11 cellular contexts compared by ENCODE assay signal in the genomic region with DNA sequence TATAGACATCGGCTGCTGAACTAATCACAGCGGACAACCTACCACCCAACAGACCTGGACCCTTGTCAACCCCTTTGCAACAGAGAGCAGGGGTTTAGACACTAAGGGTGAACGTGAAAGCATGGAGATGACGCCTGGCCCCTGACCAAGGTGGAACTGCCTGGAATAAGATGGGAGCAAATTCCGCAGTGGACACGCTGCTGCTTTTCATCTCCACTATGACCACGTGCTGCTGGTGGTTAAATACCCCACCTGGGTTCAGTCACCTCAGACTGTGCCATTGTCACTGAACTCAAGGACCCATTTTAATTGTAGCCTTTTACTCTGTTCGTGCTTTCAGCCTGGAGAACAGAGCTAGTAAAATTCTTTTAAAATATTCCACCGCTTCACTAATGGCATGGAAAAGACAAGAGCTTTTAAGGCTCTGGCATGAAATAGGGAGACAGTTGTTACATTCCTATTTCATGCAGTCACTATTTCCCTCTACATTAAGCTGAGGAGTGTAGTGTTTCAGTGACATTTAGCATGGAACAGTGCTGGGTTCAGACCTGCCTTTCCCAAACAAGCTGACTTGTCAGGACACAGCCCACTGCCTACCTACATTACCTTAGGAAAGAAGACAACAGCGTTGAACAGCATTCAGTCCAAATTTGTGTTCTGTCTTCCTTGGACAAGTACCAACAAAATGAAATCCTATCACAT.
DNase-seq lines count a peak whose midpoint lies in the region; ATAC-seq, FAIRE-seq and TF ChIP-seq lines count a peak whose summit lies in the region.
"Had no signal": no experiment of that assay in that cellular context is flagged by ENCODE, and none has a peak within 500 bp of the region (broad histone marks: within the 10 kb centered on the region; RNA-seq: fewer than 3 reads in every experiment).

No MANE protein-coding gene starts in this region.

- H3K27ac Mint-ChIP-seq in nephron (peak overlapping the region; percentile 29 to 69 (median 50)), progenitor cell of endocrine pancreas (no peak overlapping the region)
- H3K27ac Mint-ChIP-seq: activated naive CD8-positive, alpha-beta T cell treated with anti-CD3 and anti-CD28 coated beads, Interleukin-2, amount 10 ng/mL, durations not matched to agents 7 days and 5 days had no signal

- DNase-seq in BJ (ENCODE audit: low read depth) (peak; percentile 74), NCI-H1105 treated with DMSO at 0.1 percent for 48 hours (lab: John Stamatoyannopoulos, UW) (peak; percentile 80), dedifferentiated amniotic fluid mesenchymal stem cell (ENCODE audit: extremely low spot score) (peak; percentile 86), pancreas (no peak), progenitor cell of endocrine pancreas (ENCODE audit: low spot score, unreplicated experiment) (no peak), ascending aorta (ENCODE audit: low spot score in 2 of 2) (no peak)
- DNase-seq: activated naive CD8-positive, alpha-beta T cell treated with anti-CD3 and anti-CD28 coated beads, Interleukin-2, amount 10 ng/mL, durations not matched to agents 7 days and 5 days; NCI-H510A treated with DMSO at 0.1 percent for 48 hours; posterior cingulate gyrus had no signal

- H3K27me3 Mint-ChIP-seq in nephron (ENCODE audit: low read depth) (peaks cover 8% of the 10 kb centered on the region), progenitor cell of endocrine pancreas (peaks cover 38% of the 10 kb centered on the region)

- no peak overlapping the region for H3K4me3 ChIP-seq in BJ (ENCODE audit: low read depth, low read length)
- no peak overlapping the region for H3K4me3 ChIP-seq in pancreas
- H3K4me3 ChIP-seq in ascending aorta, result no peak overlapping the region

- FAIRE-seq in pancreas (lab: Jason Lieb, UNC), result no peak

- H3K36me3 Mint-ChIP-seq in nephron (ENCODE audit: low read depth) (no peaks in the 10 kb centered on the region), progenitor cell of endocrine pancreas (ENCODE audit: insufficient read depth) (no peaks in the 10 kb centered on the region)
- H3K36me3 Mint-ChIP-seq: activated naive CD8-positive, alpha-beta T cell treated with anti-CD3 and anti-CD28 coated beads, Interleukin-2, amount 10 ng/mL, durations not matched to agents 7 days and 5 days had no signal

- intact Hi-C loops in pancreas (cut with DNase I), result loop anchor here in 1 of 3 donors (5.0 kb wide), 1 partner anchor 101 kb away; no protein-coding TSS in a partner anchor
- intact Hi-C loops in ascending aorta (cut with DNase I), result loop anchor here (10.0 kb wide), 1 partner anchor 234 kb away; no protein-coding TSS in a partner anchor

- 75 to 76% methylated on average over 10 of the region's 10 CpGs for WGBS in pancreas, 2 donors

- H3K27me3 ChIP-seq in BJ (ENCODE audit: control insufficient read depth, insufficient read depth, low read length) (peaks cover under 1% of the 10 kb centered on the region; the same call in 1 of the 2 replicates), pancreas (no peaks in the 10 kb centered on the region), ascending aorta (no peaks in the 10 kb centered on the region)

- H3K27ac ChIP-seq in pancreas (no peak overlapping the region), ascending aorta (no peak overlapping the region)

- H3K4me1 Mint-ChIP-seq in nephron (peaks cover 32% of the 10 kb centered on the region), progenitor cell of endocrine pancreas (ENCODE audit: low read depth) (peaks cover 1% of the 10 kb centered on the region)

- TF ChIP-seq CTCF in BJ (IDR thresholded peaks at IDR 0.05; ENCODE audit: insufficient read depth, low read depth, low read length) (no peak), nephron (IDR thresholded peaks at IDR 0.05; ENCODE audit: unreplicated experiment in 3 of 3) (no peak), pancreas (IDR thresholded peaks at IDR 0.05) (no peak), progenitor cell of endocrine pancreas (IDR thresholded peaks at IDR 0.05; ENCODE audit: unreplicated experiment) (no peak), ascending aorta (IDR thresholded peaks at IDR 0.05) (no peak)

- H3K9me3 Mint-ChIP-seq in nephron, result no peaks in the 10 kb centered on the region
- no peaks in the 10 kb centered on the region for H3K9me3 Mint-ChIP-seq in progenitor cell of endocrine pancreas (ENCODE audit: low read depth)
- H3K9me3 Mint-ChIP-seq: activated naive CD8-positive, alpha-beta T cell treated with anti-CD3 and anti-CD28 coated beads, Interleukin-2, amount 10 ng/mL, durations not matched to agents 7 days and 5 days had no signal

- H3K9me3 ChIP-seq in pancreas (no peaks in the 10 kb centered on the region), ascending aorta (no peaks in the 10 kb centered on the region)

- CTCF ChIA-PET in BJ (lab: Yijun Ruan, JAX), result interaction anchor here (1.2 to 11.4 kb wide), 3 partner anchors 17 to 118 kb away, joined by 4 to 276 read pairs (median 5); no protein-coding TSS in a partner anchor

- no peak overlapping the region for H3K4me3 Mint-ChIP-seq in nephron
- H3K4me3 Mint-ChIP-seq in progenitor cell of endocrine pancreas (ENCODE audit: low read depth), result no peak overlapping the region
- H3K4me3 Mint-ChIP-seq: activated naive CD8-positive, alpha-beta T cell treated with anti-CD3 and anti-CD28 coated beads, Interleukin-2, amount 10 ng/mL, durations not matched to agents 7 days and 5 days had no signal

- POLR2A ChIA-PET in BJ (lab: Charles Lee), result no interaction called here

- H3K36me3 ChIP-seq in BJ (ENCODE audit: control insufficient read depth, insufficient read depth, low read length) (no peaks in the 10 kb centered on the region), pancreas (no peaks in the 10 kb centered on the region), ascending aorta (no peaks in the 10 kb centered on the region)

- no peaks in the 10 kb centered on the region for H3K4me1 ChIP-seq in pancreas
- no peaks in the 10 kb centered on the region for H3K4me1 ChIP-seq in ascending aorta

- ATAC-seq in pancreas, result no peak
- no peak for ATAC-seq in HG02981 (IDR thresholded peaks at IDR 0.05; ENCODE audit: unreplicated experiment)

Comparison
In these comparisons a context has a peak if more than half of its experiments do, and no peak if none do; other contexts are left out.
1. DNase-seq: peak in BJ (single experiment), NCI-H1105 treated with DMSO at 0.1 percent for 48 hours (single experiment) and dedifferentiated amniotic fluid mesenchymal stem cell (single experiment); none in pancreas (0 of 6), progenitor cell of endocrine pancreas (single experiment) and ascending aorta (0 of 2).